Comparison of ENCODE assay signal across 9 cellular contexts in the genomic region with DNA sequence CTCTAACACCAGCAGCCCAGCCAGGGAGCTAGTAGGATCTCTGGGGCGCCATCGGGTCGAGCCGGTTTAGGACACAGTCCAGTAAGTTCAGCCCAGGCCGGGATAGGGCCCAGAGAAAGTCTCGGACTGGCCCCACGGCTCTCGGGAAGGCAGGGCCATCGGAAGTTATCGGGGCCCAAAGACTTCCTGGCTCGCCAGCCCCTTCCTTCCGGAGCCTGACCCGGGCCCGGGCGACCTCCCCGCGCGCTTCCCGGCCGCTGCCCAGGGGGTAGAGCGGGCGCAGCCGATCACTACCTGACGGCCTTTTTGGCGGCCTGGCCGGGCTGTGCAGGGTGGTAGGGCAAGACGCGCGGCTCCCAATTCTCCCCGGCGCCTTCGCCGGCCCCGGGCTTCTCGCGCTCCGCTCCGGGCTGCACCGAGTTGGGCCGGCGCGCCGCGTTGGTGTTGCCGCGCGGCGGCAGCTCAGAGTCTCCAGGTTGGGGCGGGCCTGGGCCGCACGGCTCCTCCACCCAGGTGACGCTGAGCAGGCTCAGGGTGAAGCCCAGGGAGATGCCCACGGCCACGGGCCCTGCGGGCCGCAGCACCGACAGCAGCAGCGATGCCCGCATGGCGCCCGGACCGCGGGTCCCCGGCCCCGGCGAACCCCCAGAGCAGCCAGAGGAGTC. TPM values are rescaled to one million over a fixed set of nuclear protein-coding genes. Genes with fewer than 3 reads are reported as not detected.
A peak's percentile ranks its signal among the peaks of the same experiment; 100 is the strongest.
DNase-seq lines count a peak whose midpoint lies in the region; ATAC-seq and TF ChIP-seq lines count a peak whose summit lies in the region.
"Had no signal": no experiment of that assay in that cellular context is flagged by ENCODE, and none has a peak within 500 bp of the region (broad histone marks: within the 10 kb centered on the region; RNA-seq: fewer than 3 reads in every experiment).

No MANE protein-coding gene starts in this region.

- peak overlapping the region; percentile 54 for H3K27ac ChIP-seq in CD4-positive, alpha-beta T cell (ENCODE audit: low read depth, low read length)
- no peak overlapping the region for H3K27ac ChIP-seq in endodermal cell (ENCODE audit: low read depth, low read length)
- peak overlapping the region; percentile 74 for H3K27ac ChIP-seq in muscle layer of duodenum (ENCODE audit: low read length)

- intact Hi-C loops in CD4-positive, alpha-beta T cell (cut with DNase I, micrococcal nuclease) = loop anchor here (2.0 to 10.0 kb wide), 6 partner anchors 54 to 978 kb away; a partner anchor contains a TSS

- H3K36me3 ChIP-seq in endodermal cell (ENCODE audit: control insufficient read depth, insufficient read depth, low read length) (peaks cover 19% of the 10 kb centered on the region), muscle layer of duodenum (ENCODE audit: control insufficient read depth in 1 of 2, insufficient read depth in 2 of 2, low read length in 2 of 2) (peaks cover 9 to 10% of the 10 kb centered on the region in 2 donors)

- H3K9me3 Mint-ChIP-seq in CD4-positive, alpha-beta T cell = no peaks in the 10 kb centered on the region
- no peaks in the 10 kb centered on the region for H3K9me3 Mint-ChIP-seq in endodermal cell

- CTCF ChIA-PET in CD4-positive, alpha-beta T cell (lab: Charles Lee) = interaction anchor here (1.2 to 4.5 kb wide), 5 partner anchors 9 to 155 kb away, joined by 4 to 27 read pairs (median 9); a partner anchor contains a TSS

- peak overlapping the region; percentile 75 for H3K27ac Mint-ChIP-seq in CD4-positive, alpha-beta T cell
- H3K27ac Mint-ChIP-seq in endodermal cell = peak overlapping the region; percentile 80

- peak overlapping the region; percentile 86 for H3K4me3 Mint-ChIP-seq in CD4-positive, alpha-beta T cell
- H3K4me3 Mint-ChIP-seq in endodermal cell = peak overlapping the region; percentile 71

- no peak for TF ChIP-seq CTCF in CD4-positive, alpha-beta T cell (IDR thresholded peaks at IDR 0.05)
- no peak for TF ChIP-seq CTCF in endodermal cell (conservative IDR thresholded peaks at IDR 0.05)

- WGBS in endodermal cell (ENCODE audit: insufficient coverage in 1 of 2, insufficient read length in 1 of 2), 2 experiments = 0% methylated on average over 10 to 66 of the region's 66 CpGs

- no peaks in the 10 kb centered on the region for H3K27me3 ChIP-seq in CD4-positive, alpha-beta T cell (ENCODE audit: control insufficient read depth, insufficient read depth, low read length)
- H3K27me3 ChIP-seq in endodermal cell (ENCODE audit: control insufficient read depth, insufficient read depth, low read length, poor library complexity, severe bottlenecking) = peaks cover 13% of the 10 kb centered on the region
- H3K27me3 ChIP-seq in muscle layer of duodenum (ENCODE audit: low read depth, low read length) = no peaks in the 10 kb centered on the region

- H3K36me3 Mint-ChIP-seq in CD4-positive, alpha-beta T cell (ENCODE audit: low read depth) = peaks cover 6% of the 10 kb centered on the region
- peaks cover 24% of the 10 kb centered on the region for H3K36me3 Mint-ChIP-seq in endodermal cell (ENCODE audit: low read depth)

- DNase-seq in CD4-positive, alpha-beta T cell = no peak
- peak; percentile 55 for DNase-seq in RPMI7951 (ENCODE audit: low read depth)
- DNase-seq in endodermal cell = no peak
- DNase-seq in KG1 (lab: John Stamatoyannopoulos, UW) = no peak
- DNase-seq in putamen (ENCODE audit: low spot score) = no peak

- peak; percentile 50 for ATAC-seq in CD4-positive, alpha-beta T cell (ENCODE audit: poor library complexity)
- ATAC-seq in GM18868 (IDR thresholded peaks at IDR 0.05; ENCODE audit: unreplicated experiment) (peak; percentile 37), HG03039 (IDR thresholded peaks at IDR 0.05; ENCODE audit: unreplicated experiment) (peak; percentile 6)

- H3K9ac ChIP-seq in endodermal cell (ENCODE audit: extremely low read depth, low read length, poor library complexity, severe bottlenecking) = peak overlapping the region; percentile 60

- H3K27me3 Mint-ChIP-seq in CD4-positive, alpha-beta T cell = no peaks in the 10 kb centered on the region
- peaks cover 29% of the 10 kb centered on the region for H3K27me3 Mint-ChIP-seq in endodermal cell (ENCODE audit: insufficient read depth)

- H3K9me3 ChIP-seq in CD4-positive, alpha-beta T cell (ENCODE audit: control insufficient read depth, low read length) = no peaks in the 10 kb centered on the region
- no peaks in the 10 kb centered on the region for H3K9me3 ChIP-seq in endodermal cell (ENCODE audit: control insufficient read depth, low read length)
- no peaks in the 10 kb centered on the region for H3K9me3 ChIP-seq in muscle layer of duodenum (ENCODE audit: control insufficient read depth in 1 of 2, low read length in 2 of 2)

- H3K4me1 Mint-ChIP-seq in CD4-positive, alpha-beta T cell (ENCODE audit: low read depth) = peaks cover 22% of the 10 kb centered on the region
- peaks cover 18% of the 10 kb centered on the region for H3K4me1 Mint-ChIP-seq in endodermal cell

- H3K4me1 ChIP-seq in endodermal cell (ENCODE audit: control insufficient read depth, insufficient read depth, low read length) = peaks cover 4% of the 10 kb centered on the region
- H3K4me1 ChIP-seq in muscle layer of duodenum (ENCODE audit: control insufficient read depth in 1 of 2, insufficient read depth in 2 of 2, low read length in 2 of 2) = peaks cover 0 to 30% of the 10 kb centered on the region in 2 donors

- POLR2A ChIA-PET in CD4-positive, alpha-beta T cell (lab: Charles Lee) = interaction anchor here (0.9 to 2.5 kb wide), 6 partner anchors 9 to 264 kb away, joined by 3 to 17 read pairs (median 10); a partner anchor contains a TSS

- H3K4me3 ChIP-seq in endodermal cell (ENCODE audit: low read length) (peak overlapping the region; percentile 89), muscle layer of duodenum (ENCODE audit: low read depth in 1 of 2, low read length in 2 of 2) (peak overlapping the region; percentile 60 to 78)

RNA-seq across cellular contexts. Expression of a gene that starts 0.5 kb away (rescaled TPM):
- total RNA-seq in CD4-positive, alpha-beta T cell = 1 to 10 TPM; 6.5 to 7.1 TPM
- total RNA-seq in RPMI7951 (2014; rRNA removed; shearing (Covaris generic)) = 73.7 and 98.6 TPM in 2 replicates
- 10 to 100 TPM; 51.2 to 54.0 TPM for total RNA-seq in endodermal cell
- 26.1 TPM for polyA plus RNA-seq in endodermal cell (2013, experiment 1 of 2)
- 31.2 TPM for polyA plus RNA-seq in endodermal cell (2013, experiment 2 of 2)

RNA-seq across cellular contexts. Expression of a gene that starts 0.8 kb away (rescaled TPM):
- total RNA-seq in CD4-positive, alpha-beta T cell = under 1 TPM; 0.47 to 0.91 TPM
- total RNA-seq in RPMI7951 (2014; rRNA removed; shearing (Covaris generic)) = 2.3 and 2.6 TPM in 2 replicates
- total RNA-seq in endodermal cell = 1 to 10 TPM; 2.6 to 3.9 TPM
- 9.6 TPM for polyA plus RNA-seq in endodermal cell (2013, experiment 1 of 2)
- 5.3 TPM for polyA plus RNA-seq in endodermal cell (2013, experiment 2 of 2)

RNA-seq across cellular contexts. Expression of a gene that starts 28.3 kb away (rescaled TPM):
- total RNA-seq in CD4-positive, alpha-beta T cell = under 1 TPM; 0.31 to 0.49 TPM
- total RNA-seq in RPMI7951 (2014; rRNA removed; shearing (Covaris generic)) = 41.5 and 42.8 TPM in 2 replicates
- total RNA-seq in endodermal cell = 100 to 1,000 TPM; 156 to 162 TPM
- polyA plus RNA-seq in endodermal cell (2013, experiment 1 of 2) = 93.4 TPM
- 95.4 TPM for polyA plus RNA-seq in endodermal cell (2013, experiment 2 of 2)

RNA-seq across cellular contexts. Expression of a gene that starts 28.8 kb away (rescaled TPM):
- total RNA-seq in CD4-positive, alpha-beta T cell = under 1 TPM; 0.08 to 0.17 TPM
- 0.10 TPM in 1 of 2 replicates, not detected in the other for total RNA-seq in RPMI7951 (2014; rRNA removed; shearing (Covaris generic))
- total RNA-seq in endodermal cell = under 1 TPM; 0.29 to 1.00 TPM
- polyA plus RNA-seq in endodermal cell (2013, experiment 1 of 2) = 2.0 TPM
- polyA plus RNA-seq in endodermal cell (2013, experiment 2 of 2) = 1.4 TPM
- total RNA-seq: activated CD8-positive, alpha-beta memory T cell treated with anti-CD3 and anti-CD28 coated beads for 36 hours had no signal

RNA-seq across cellular contexts. Expression of a gene that starts 29.0 kb away (rescaled TPM):
- not detected for total RNA-seq in CD4-positive, alpha-beta T cell
- total RNA-seq in RPMI7951 (2014; rRNA removed; shearing (Covaris generic)) = 0.10 and 0.12 TPM in 2 replicates
- total RNA-seq in endodermal cell = 1 to 10 TPM in 1 of 2 donors, under 1 TPM in 1; 0.48 to 1.5 TPM
- 0.61 TPM for polyA plus RNA-seq in endodermal cell (2013, experiment 1 of 2)
- 0.75 TPM for polyA plus RNA-seq in endodermal cell (2013, experiment 2 of 2)
- total RNA-seq: activated CD8-positive, alpha-beta memory T cell treated with anti-CD3 and anti-CD28 coated beads for 36 hours had no signal

Comparison
In these comparisons a context has a peak if more than half of its experiments do, and no peak if none do; other contexts are left out.
1. RNA of a gene that starts 28.3 kb away (total RNA-seq): 156 to 162 TPM in endodermal cell and 41.5 to 42.8 TPM in RPMI7951; 0.31 to 0.49 TPM in CD4-positive, alpha-beta T cell; every median in the first group is over 10 times any median in the second.
2. Peak in every context shown above with its lines, with median percentiles within 50 percentile points of each other: ATAC-seq.